12 cellular contexts compared by ENCODE assay signal in genomic region chr6:7165736-7166296, GRCh38. TPM values are rescaled to one million over a fixed set of nuclear protein-coding genes. Genes with fewer than 3 reads are reported as not detected.
DNase-seq lines count a peak whose midpoint lies in the region; ATAC-seq, FAIRE-seq and TF ChIP-seq lines count a peak whose summit lies in the region.
"Had no signal": no experiment of that assay in that cellular context is flagged by ENCODE, and none has a peak within 500 bp of the region (broad histone marks: within the 10 kb centered on the region; RNA-seq: fewer than 3 reads in every experiment).

No MANE protein-coding gene starts in this region.

- ATAC-seq in GM18511 (IDR thresholded peaks at IDR 0.05; ENCODE audit: unreplicated experiment) (no peak), HG03045 (IDR thresholded peaks at IDR 0.05; ENCODE audit: unreplicated experiment) (no peak)

- no peaks in the 10 kb centered on the region for H3K36me3 ChIP-seq in rectal smooth muscle tissue (ENCODE audit: control insufficient read depth, insufficient read depth, low read length)

- H3K36me3 Mint-ChIP-seq in glutamatergic neuron (ENCODE audit: unreplicated experiment): no peaks in the 10 kb centered on the region

- H3K27me3 Mint-ChIP-seq in glutamatergic neuron (ENCODE audit: unreplicated experiment): peaks cover 4% of the 10 kb centered on the region

- peak overlapping the region; percentile 0 for H3K4me3 Mint-ChIP-seq in glutamatergic neuron (ENCODE audit: unreplicated experiment)

- no peak overlapping the region for H3K4me3 ChIP-seq in rectal smooth muscle tissue (ENCODE audit: low read length)

- peaks cover 29% of the 10 kb centered on the region for H3K4me1 Mint-ChIP-seq in glutamatergic neuron (ENCODE audit: low read depth, unreplicated experiment)

- no peak for TF ChIP-seq CTCF in glutamatergic neuron (IDR thresholded peaks at IDR 0.05; ENCODE audit: partially characterized antibody, unreplicated experiment)

- no peaks in the 10 kb centered on the region for H3K27me3 ChIP-seq in rectal smooth muscle tissue (ENCODE audit: control insufficient read depth, insufficient read depth, low read length)

- H3K9ac ChIP-seq in rectal smooth muscle tissue (ENCODE audit: low read length): no peak overlapping the region

- peaks cover 5% of the 10 kb centered on the region for H3K9me3 Mint-ChIP-seq in glutamatergic neuron (ENCODE audit: unreplicated experiment)

- H3K27ac Mint-ChIP-seq in glutamatergic neuron (ENCODE audit: unreplicated experiment): no peak overlapping the region

- DNase-seq in Daoy (ENCODE audit: low read depth): peak; percentile 82
- peak; percentile 60 for DNase-seq in RCC 7860 (ENCODE audit: low spot score)
- DNase-seq in glutamatergic neuron: no peak
- DNase-seq in stimulated activated CD4-positive, alpha-beta T cell treated with anti-CD3 and anti-CD28 coated beads, Interleukin-2, amount 100 ng/mL, for 24 hours: no peak
- DNase-seq in islet precursor cell: no peak
- DNase-seq: GOT3; NCI-H1436; Right ventricle myocardium superior; stimulated activated naive CD4-positive, alpha-beta T cell had no signal

- H3K27ac ChIP-seq in rectal smooth muscle tissue (ENCODE audit: low read depth, low read length): peak overlapping the region; percentile 58

- H3K4me1 ChIP-seq in rectal smooth muscle tissue (ENCODE audit: control insufficient read depth, insufficient read depth, low read length): peaks cover 43% of the 10 kb centered on the region

- FAIRE-seq in RCC 7860 (lab: Jason Lieb, UNC): no peak

RNA-seq across cellular contexts. Expression of gene RREB1, which starts 58.1 kb away (rescaled TPM):
- 7.0 and 7.9 TPM in 2 replicates for total RNA-seq in Daoy (2014; rRNA removed; shearing (Covaris generic))
- 3.4 TPM for total RNA-seq in glutamatergic neuron (ENCODE audit: unreplicated experiment)

Comparison
In these comparisons a context has a peak if more than half of its experiments do, and no peak if none do; other contexts are left out.
1. DNase-seq: peak in Daoy (single experiment) and RCC 7860 (single experiment); none in glutamatergic neuron (single experiment), stimulated activated CD4-positive, alpha-beta T cell treated with anti-CD3 and anti-CD28 coated beads, Interleukin-2, amount 100 ng/mL, for 24 hours (0 of 2) and islet precursor cell (single experiment).